ENCODE assay signal across 26 cellular contexts in genomic region chr15:36429707-36430106, GRCh38.
"Had no signal": no experiment of that assay in that cellular context is flagged by ENCODE, and none has a peak within 500 bp of the region (broad histone marks: within the 10 kb centered on the region; RNA-seq: fewer than 3 reads in every experiment).

No MANE protein-coding gene starts in this region.

- H3K27ac Mint-ChIP-seq: activated B cell treated with CpG ODN at 0.5 μM for 24 hours; activated CD8-positive, alpha-beta T cell treated with anti-CD3 and anti-CD28 coated beads for 36 hours; activated naive CD4-positive, alpha-beta T cell treated with anti-CD3 and anti-CD28 coated beads for 36 hours; activated naive CD8-positive, alpha-beta T cell treated with anti-CD3 and anti-CD28 coated beads, Interleukin-2, amount 10 ng/mL, durations not matched to agents 7 days and 5 days; activated T-cell treated with anti-CD3 and anti-CD28 coated beads, Interleukin-2, amount 50 U/mL, for 72 hours; nephron; T-helper 2 cell treated with Interferon-gamma antibody and Interleukin-4, amounts not matched to agents 5 μg/mL and 100 μg/mL, for 36 hours had no signal

- H3K4me1 ChIP-seq: breast epithelium, prostate gland, sigmoid colon, suprapubic skin, tibial artery had no signal

- ATAC-seq: activated CD8-positive, alpha-beta T cell treated with anti-CD3 and anti-CD28 coated beads for 36 hours; activated T-cell treated with anti-CD3 and anti-CD28 coated beads, Interleukin-2, amount 50 U/mL, for 72 hours; gastrocnemius medialis; left cardiac atrium; left ventricle myocardium superior had no signal

- H3K36me3 ChIP-seq: breast epithelium, gastrocnemius medialis, ovary, prostate gland, sigmoid colon, suprapubic skin, tibial artery had no signal

- H3K36me3 Mint-ChIP-seq: activated naive CD8-positive, alpha-beta T cell treated with anti-CD3 and anti-CD28 coated beads, Interleukin-2, amount 10 ng/mL, durations not matched to agents 7 days and 5 days had no signal

- H3K4me3 ChIP-seq: breast epithelium, gastrocnemius medialis, hepatocyte, ovary, prostate gland, sigmoid colon, suprapubic skin, tibial artery had no signal

- H3K79me2 ChIP-seq: hepatocyte had no signal

- H3K4me3 Mint-ChIP-seq: activated B cell treated with CpG ODN at 0.5 μM for 24 hours; activated CD8-positive, alpha-beta T cell treated with anti-CD3 and anti-CD28 coated beads for 36 hours; activated naive CD4-positive, alpha-beta T cell treated with anti-CD3 and anti-CD28 coated beads for 36 hours; activated naive CD8-positive, alpha-beta T cell treated with anti-CD3 and anti-CD28 coated beads, Interleukin-2, amount 10 ng/mL, durations not matched to agents 7 days and 5 days; activated T-cell treated with anti-CD3 and anti-CD28 coated beads, Interleukin-2, amount 50 U/mL, for 72 hours; central memory CD8-positive, alpha-beta T cell; nephron; T-helper 2 cell treated with Interferon-gamma antibody and Interleukin-4, amounts not matched to agents 5 μg/mL and 100 μg/mL, for 36 hours had no signal

- H3K9me3 Mint-ChIP-seq: activated B cell treated with CpG ODN at 0.5 μM for 24 hours; activated naive CD4-positive, alpha-beta T cell treated with anti-CD3 and anti-CD28 coated beads for 36 hours; activated naive CD8-positive, alpha-beta T cell treated with anti-CD3 and anti-CD28 coated beads, Interleukin-2, amount 10 ng/mL, durations not matched to agents 7 days and 5 days; activated T-cell treated with anti-CD3 and anti-CD28 coated beads, Interleukin-2, amount 50 U/mL, for 72 hours; central memory CD8-positive, alpha-beta T cell; nephron; T-helper 2 cell treated with Interferon-gamma antibody and Interleukin-4, amounts not matched to agents 5 μg/mL and 100 μg/mL, for 36 hours had no signal

- H3K4me2 ChIP-seq: hepatocyte had no signal

- H2AFZ ChIP-seq: hepatocyte had no signal

- DNase-seq: activated B cell treated with CpG ODN at 0.5 μM for 24 hours; activated CD4-positive, alpha-beta T cell treated with anti-CD3 and anti-CD28 coated beads, Interleukin-2, amount 50 U/mL, for 1 hour; activated CD8-positive, alpha-beta T cell treated with anti-CD3 and anti-CD28 coated beads for 36 hours; activated naive CD4-positive, alpha-beta T cell treated with anti-CD3 and anti-CD28 coated beads for 36 hours; activated naive CD8-positive, alpha-beta T cell treated with anti-CD3 and anti-CD28 coated beads, Interleukin-2, amount 10 ng/mL, durations not matched to agents 7 days and 5 days; activated T-cell treated with anti-CD3 and anti-CD28 coated beads, Interleukin-2, amount 50 U/mL, for 72 hours; amniotic stem cell; effector CD8-positive, alpha-beta T cell; gastrocnemius medialis; glutamatergic neuron; left cardiac atrium; left ventricle myocardium superior; ovary; sigmoid colon; small intestine; stimulated activated CD4-positive, alpha-beta T cell treated with anti-CD3 and anti-CD28 coated beads, Interleukin-1b, Interleukin-23, amount 100 ng/mL, for 48 hours; stimulated activated naive CD4-positive, alpha-beta T cell; T-helper 1 cell; tibial artery had no signal

- H3K9me3 ChIP-seq: breast epithelium, gastrocnemius medialis, ovary, prostate gland, sigmoid colon, suprapubic skin, tibial artery had no signal

- H3K4me1 Mint-ChIP-seq: activated B cell treated with CpG ODN at 0.5 μM for 24 hours; activated naive CD8-positive, alpha-beta T cell treated with anti-CD3 and anti-CD28 coated beads, Interleukin-2, amount 10 ng/mL, durations not matched to agents 7 days and 5 days; central memory CD8-positive, alpha-beta T cell; nephron had no signal

- H3K27me3 ChIP-seq: breast epithelium, gastrocnemius medialis, hepatocyte, ovary, sigmoid colon, suprapubic skin, tibial artery had no signal

- H3K27ac ChIP-seq: breast epithelium, gastrocnemius medialis, ovary, prostate gland, sigmoid colon, suprapubic skin, tibial artery had no signal

- H3K27me3 Mint-ChIP-seq: activated B cell treated with CpG ODN at 0.5 μM for 24 hours; activated CD8-positive, alpha-beta T cell treated with anti-CD3 and anti-CD28 coated beads for 36 hours; activated naive CD8-positive, alpha-beta T cell treated with anti-CD3 and anti-CD28 coated beads, Interleukin-2, amount 10 ng/mL, durations not matched to agents 7 days and 5 days; central memory CD8-positive, alpha-beta T cell had no signal

- FAIRE-seq: small intestine had no signal
